Comparison of ENCODE assay signal across 1 cellular context in the genomic region with DNA sequence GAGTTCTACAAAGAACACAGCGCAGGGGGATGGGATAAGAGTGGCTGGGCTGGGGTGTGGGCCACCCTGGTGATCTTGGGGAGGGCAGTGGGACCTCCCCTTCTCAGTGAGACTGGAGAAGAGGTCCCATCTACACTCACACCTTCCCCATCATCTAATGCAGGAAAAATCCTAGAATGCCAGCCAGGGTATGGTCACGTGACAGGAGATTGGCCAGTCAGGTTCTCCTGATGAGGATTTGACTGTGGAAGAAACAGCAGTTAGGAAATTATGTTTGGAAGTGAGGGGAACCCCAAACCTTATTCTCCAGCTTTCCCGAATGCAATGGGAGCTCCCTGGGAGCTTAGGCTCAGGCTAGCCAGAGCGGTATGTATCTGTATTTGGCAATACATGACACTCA.
TF ChIP-seq lines count a peak whose summit lies in the region.

No MANE protein-coding gene starts in this region.

TF ChIP-seq in SK-N-SH treated with all-trans-retinoic acid at 6 μM for 48 hours, 23 proteins besides CTCF, POLR2A, EP300 and RAD21 (continued from another document):
- TF ChIP-seq, protein P1, sequence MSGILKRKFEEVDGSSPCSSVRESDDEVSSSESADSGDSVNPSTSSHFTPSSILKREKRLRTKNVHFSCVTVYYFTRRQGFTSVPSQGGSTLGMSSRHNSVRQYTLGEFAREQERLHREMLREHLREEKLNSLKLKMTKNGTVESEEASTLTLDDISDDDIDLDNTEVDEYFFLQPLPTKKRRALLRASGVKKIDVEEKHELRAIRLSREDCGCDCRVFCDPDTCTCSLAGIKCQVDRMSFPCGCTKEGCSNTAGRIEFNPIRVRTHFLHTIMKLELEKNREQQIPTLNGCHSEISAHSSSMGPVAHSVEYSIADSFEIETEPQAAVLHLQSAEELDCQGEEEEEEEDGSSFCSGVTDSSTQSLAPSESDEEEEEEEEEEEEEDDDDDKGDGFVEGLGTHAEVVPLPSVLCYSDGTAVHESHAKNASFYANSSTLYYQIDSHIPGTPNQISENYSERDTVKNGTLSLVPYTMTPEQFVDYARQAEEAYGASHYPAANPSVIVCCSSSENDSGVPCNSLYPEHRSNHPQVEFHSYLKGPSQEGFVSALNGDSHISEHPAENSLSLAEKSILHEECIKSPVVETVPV (CRISPR knock-in tag; IDR thresholded peaks at IDR 0.05), result no peak
- no peak for TF ChIP-seq ZFP30 (CRISPR knock-in tag; IDR thresholded peaks at IDR 0.05)
- TF ChIP-seq, protein P2, sequence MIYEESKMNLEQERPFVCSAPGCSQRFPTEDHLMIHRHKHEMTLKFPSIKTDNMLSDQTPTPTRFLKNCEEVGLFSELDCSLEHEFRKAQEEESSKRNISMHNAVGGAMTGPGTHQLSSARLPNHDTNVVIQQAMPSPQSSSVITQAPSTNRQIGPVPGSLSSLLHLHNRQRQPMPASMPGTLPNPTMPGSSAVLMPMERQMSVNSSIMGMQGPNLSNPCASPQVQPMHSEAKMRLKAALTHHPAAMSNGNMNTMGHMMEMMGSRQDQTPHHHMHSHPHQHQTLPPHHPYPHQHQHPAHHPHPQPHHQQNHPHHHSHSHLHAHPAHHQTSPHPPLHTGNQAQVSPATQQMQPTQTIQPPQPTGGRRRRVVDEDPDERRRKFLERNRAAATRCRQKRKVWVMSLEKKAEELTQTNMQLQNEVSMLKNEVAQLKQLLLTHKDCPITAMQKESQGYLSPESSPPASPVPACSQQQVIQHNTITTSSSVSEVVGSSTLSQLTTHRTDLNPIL (CRISPR knock-in tag; IDR thresholded peaks at IDR 0.05; ENCODE audit: low read depth), result no peak
- TF ChIP-seq, protein P3, sequence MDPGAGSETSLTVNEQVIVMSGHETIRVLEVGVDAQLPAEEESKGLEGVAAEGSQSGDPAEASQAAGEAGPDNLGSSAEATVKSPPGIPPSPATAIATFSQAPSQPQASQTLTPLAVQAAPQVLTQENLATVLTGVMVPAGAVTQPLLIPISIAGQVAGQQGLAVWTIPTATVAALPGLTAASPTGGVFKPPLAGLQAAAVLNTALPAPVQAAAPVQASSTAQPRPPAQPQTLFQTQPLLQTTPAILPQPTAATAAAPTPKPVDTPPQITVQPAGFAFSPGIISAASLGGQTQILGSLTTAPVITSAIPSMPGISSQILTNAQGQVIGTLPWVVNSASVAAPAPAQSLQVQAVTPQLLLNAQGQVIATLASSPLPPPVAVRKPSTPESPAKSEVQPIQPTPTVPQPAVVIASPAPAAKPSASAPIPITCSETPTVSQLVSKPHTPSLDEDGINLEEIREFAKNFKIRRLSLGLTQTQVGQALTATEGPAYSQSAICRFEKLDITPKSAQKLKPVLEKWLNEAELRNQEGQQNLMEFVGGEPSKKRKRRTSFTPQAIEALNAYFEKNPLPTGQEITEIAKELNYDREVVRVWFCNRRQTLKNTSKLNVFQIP (CRISPR knock-in tag; IDR thresholded peaks at IDR 0.05; ENCODE audit: borderline replicate concordance, low read depth), result no peak
- TF ChIP-seq BACH2 (CRISPR knock-in tag; IDR thresholded peaks at IDR 0.05; ENCODE audit: borderline replicate concordance), result no peak
- TF ChIP-seq OSR1 (CRISPR knock-in tag; IDR thresholded peaks at IDR 0.05), result no peak
- no peak for TF ChIP-seq ZNF70 (CRISPR knock-in tag; IDR thresholded peaks at IDR 0.05)
- TF ChIP-seq TCF4 (CRISPR knock-in tag; IDR thresholded peaks at IDR 0.05; ENCODE audit: borderline replicate concordance), result no peak
- no peak for TF ChIP-seq ZFP3 (CRISPR knock-in tag; IDR thresholded peaks at IDR 0.05)
- TF ChIP-seq CSDC2 (CRISPR knock-in tag; IDR thresholded peaks at IDR 0.05), result no peak
